In genomic region chr10:72567421-72567820, GRCh38 we compare ENCODE assay signal across 12 cellular contexts. TPM values are rescaled to one million over a fixed set of nuclear protein-coding genes. Genes with fewer than 3 reads are reported as not detected.
A peak's percentile ranks its signal among the peaks of the same experiment; 100 is the strongest.
DNase-seq lines count a peak whose midpoint lies in the region; ATAC-seq and TF ChIP-seq lines count a peak whose summit lies in the region.
"Had no signal": no experiment of that assay in that cellular context is flagged by ENCODE, and none has a peak within 500 bp of the region (broad histone marks: within the 10 kb centered on the region; RNA-seq: fewer than 3 reads in every experiment).

No MANE protein-coding gene starts in this region.

- H3K4me3 ChIP-seq in adrenal gland (no peak overlapping the region), aorta (ENCODE audit: low read length in 2 of 2) (no peak overlapping the region)
- no peak overlapping the region for H3K4me3 ChIP-seq in CD8-positive, alpha-beta T cell (ENCODE audit: low read depth, low read length)

- H3K27ac Mint-ChIP-seq in stimulated activated naive B cell treated with anti-CD40 and anti-IgM and Interleukin-4, amounts not matched to agents 10 μg/mL and 1 μg/mL and 100 μg/mL, for 72 hours = no peak overlapping the region
- no peak overlapping the region for H3K27ac Mint-ChIP-seq in CD8-positive, alpha-beta T cell
- H3K27ac Mint-ChIP-seq: activated naive CD8-positive, alpha-beta T cell treated with anti-CD3 and anti-CD28 coated beads, Interleukin-2, amount 10 ng/mL, durations not matched to agents 7 days and 5 days had no signal

- no peak overlapping the region for H3K4me3 Mint-ChIP-seq in stimulated activated naive B cell treated with anti-CD40 and anti-IgM and Interleukin-4, amounts not matched to agents 10 μg/mL and 1 μg/mL and 100 μg/mL, for 72 hours
- H3K4me3 Mint-ChIP-seq in CD8-positive, alpha-beta T cell = no peak overlapping the region
- H3K4me3 Mint-ChIP-seq: activated naive CD8-positive, alpha-beta T cell treated with anti-CD3 and anti-CD28 coated beads, Interleukin-2, amount 10 ng/mL, durations not matched to agents 7 days and 5 days had no signal

- no peak for TF ChIP-seq CTCF in adrenal gland (IDR thresholded peaks at IDR 0.05)
- no peak for TF ChIP-seq CTCF in CD8-positive, alpha-beta T cell (IDR thresholded peaks at IDR 0.05)

- H3K36me3 Mint-ChIP-seq in stimulated activated naive B cell treated with anti-CD40 and anti-IgM and Interleukin-4, amounts not matched to agents 10 μg/mL and 1 μg/mL and 100 μg/mL, for 72 hours = peaks cover 7 to 9% of the 10 kb centered on the region in 2 donors
- H3K36me3 Mint-ChIP-seq in CD8-positive, alpha-beta T cell = peaks cover 43% of the 10 kb centered on the region

- CTCF ChIA-PET in CD8-positive, alpha-beta T cell (lab: Charles Lee) = no interaction called here

- POLR2A ChIA-PET in CD8-positive, alpha-beta T cell (lab: Charles Lee) = interaction anchor here (1.2 kb wide), 1 partner anchor 54 kb away, joined by 3 read pairs; no protein-coding TSS in a partner anchor

- H3K36me3 ChIP-seq in adrenal gland (replicated peaks in 1 of 2) (peaks cover 0 to 4% of the 10 kb centered on the region in 2 donors), aorta (ENCODE audit: control insufficient read depth in 1 of 2, insufficient read depth in 2 of 2, low read length in 1 of 2) (peaks cover 0 to 3% of the 10 kb centered on the region in 2 donors)
- H3K36me3 ChIP-seq in CD8-positive, alpha-beta T cell (ENCODE audit: insufficient read depth, low read length) = peaks cover 4% of the 10 kb centered on the region

- H3K27ac ChIP-seq in adrenal gland (peak overlapping the region in 3 of 5 donors; percentile 34 to 65 (median 60)), aorta (ENCODE audit: low read depth in 1 of 2, low read length in 2 of 2) (peak overlapping the region in 1 of 2 donors; percentile 2)
- no peak overlapping the region for H3K27ac ChIP-seq in CD8-positive, alpha-beta T cell (ENCODE audit: low read depth, low read length)

- H3K4me1 Mint-ChIP-seq in stimulated activated naive B cell treated with anti-CD40 and anti-IgM and Interleukin-4, amounts not matched to agents 10 μg/mL and 1 μg/mL and 100 μg/mL, for 72 hours = peaks cover 11 to 24% of the 10 kb centered on the region in 2 donors
- peaks cover 5% of the 10 kb centered on the region for H3K4me1 Mint-ChIP-seq in CD8-positive, alpha-beta T cell (ENCODE audit: low read depth)

- DNase-seq in Right ventricle myocardium inferior (ENCODE audit: missing footprints) = no peak
- no peak for DNase-seq in cardiac septum (ENCODE audit: low spot score)
- DNase-seq in adrenal gland = peak; percentile 69 to 86 (median 84)
- peak; percentile 35 for DNase-seq in left cardiac atrium
- peak in 1 of 2 donors; percentile 58 for DNase-seq in aorta
- no peak for DNase-seq in DMS 273 (lab: John Stamatoyannopoulos, UW; ENCODE audit: unreplicated experiment)
- no peak for DNase-seq in stimulated activated naive B cell treated with anti-CD40 and anti-IgM and Interleukin-4, amounts not matched to agents 10 μg/mL and 1 μg/mL and 100 μg/mL, for 72 hours
- DNase-seq in CD8-positive, alpha-beta T cell = no peak
- DNase-seq: activated CD4-positive, alpha-beta T cell treated with anti-CD3 and anti-CD28 coated beads, Interleukin-2, amount 50 U/mL, for 48 hours; activated naive CD8-positive, alpha-beta T cell treated with anti-CD3 and anti-CD28 coated beads, Interleukin-2, amount 10 ng/mL, durations not matched to agents 7 days and 5 days; NCI-H2029; substantia nigra had no signal

- no peaks in the 10 kb centered on the region for H3K9me3 Mint-ChIP-seq in stimulated activated naive B cell treated with anti-CD40 and anti-IgM and Interleukin-4, amounts not matched to agents 10 μg/mL and 1 μg/mL and 100 μg/mL, for 72 hours
- no peaks in the 10 kb centered on the region for H3K9me3 Mint-ChIP-seq in CD8-positive, alpha-beta T cell
- H3K9me3 Mint-ChIP-seq: activated naive CD8-positive, alpha-beta T cell treated with anti-CD3 and anti-CD28 coated beads, Interleukin-2, amount 10 ng/mL, durations not matched to agents 7 days and 5 days had no signal

- 43 to 81% (median 45%) methylated on average over 3 of the region's 3 CpGs; no CpG with 5 or more reads in 1 of the 4 donors for WGBS in adrenal gland, 4 donors
- 39 to 62% methylated on average over 3 of the region's 3 CpGs for WGBS in aorta, 2 donors

- TF ChIP-seq POLR2A in adrenal gland (IDR thresholded peaks at IDR 0.05) = peak in 1 of 2 donors; percentile 12

- H3K4me1 ChIP-seq in adrenal gland (replicated peaks in 1 of 2) = peaks cover 0 to 7% of the 10 kb centered on the region in 2 donors
- no peaks in the 10 kb centered on the region for H3K4me1 ChIP-seq in aorta (ENCODE audit: control insufficient read depth in 1 of 2, insufficient read depth in 2 of 2, low read length in 2 of 2)
- no peaks in the 10 kb centered on the region for H3K4me1 ChIP-seq in CD8-positive, alpha-beta T cell (ENCODE audit: insufficient read depth, low read length)

- ATAC-seq in Right ventricle myocardium inferior = peak; percentile 62
- peak; percentile 94 to 96 for ATAC-seq in left cardiac atrium
- ATAC-seq in aorta (ENCODE audit: low FRiP score) = peak; percentile 60
- no peak for ATAC-seq in stimulated activated naive B cell treated with anti-CD40 and anti-IgM and Interleukin-4, amounts not matched to agents 10 μg/mL and 1 μg/mL and 100 μg/mL, for 72 hours (replicated peaks)
- ATAC-seq in CD8-positive, alpha-beta T cell = no peak

- H3K27me3 ChIP-seq in adrenal gland (no peaks in the 10 kb centered on the region), aorta (ENCODE audit: control insufficient read depth in 1 of 2, insufficient read depth in 2 of 2, low read length in 1 of 2) (no peaks in the 10 kb centered on the region)
- no peaks in the 10 kb centered on the region for H3K27me3 ChIP-seq in CD8-positive, alpha-beta T cell (ENCODE audit: insufficient read depth, low read length)

- H3K27me3 Mint-ChIP-seq in stimulated activated naive B cell treated with anti-CD40 and anti-IgM and Interleukin-4, amounts not matched to agents 10 μg/mL and 1 μg/mL and 100 μg/mL, for 72 hours = no peaks in the 10 kb centered on the region
- H3K27me3 Mint-ChIP-seq in CD8-positive, alpha-beta T cell (ENCODE audit: low read depth) = no peaks in the 10 kb centered on the region
- H3K27me3 Mint-ChIP-seq: activated naive CD8-positive, alpha-beta T cell treated with anti-CD3 and anti-CD28 coated beads, Interleukin-2, amount 10 ng/mL, durations not matched to agents 7 days and 5 days had no signal

- intact Hi-C loops in Right ventricle myocardium inferior (cut with DNase I) = no loop called here
- intact Hi-C loops in cardiac septum (cut with DNase I) = no loop called here
- intact Hi-C loops in adrenal gland (cut with DNase I) = no loop called here
- intact Hi-C loops in left cardiac atrium (cut with DNase I) = no loop called here
- intact Hi-C loops in aorta (cut with DNase I) = no loop called here
- intact Hi-C loops in CD8-positive, alpha-beta T cell (cut with DNase I, micrococcal nuclease) = loop anchor here (5.0 to 10.0 kb wide), 2 partner anchors 203 to 205 kb away; no protein-coding TSS in a partner anchor

- no peaks in the 10 kb centered on the region for H3K9me3 ChIP-seq in adrenal gland (replicated peaks in 1 of 3)
- H3K9me3 ChIP-seq in aorta (ENCODE audit: control insufficient read depth, low read length) = no peaks in the 10 kb centered on the region
- no peaks in the 10 kb centered on the region for H3K9me3 ChIP-seq in CD8-positive, alpha-beta T cell (ENCODE audit: low read length)

RNA-seq across cellular contexts. Expression of gene MICU1, which starts 58.5 kb away (rescaled TPM):
- total RNA-seq in Right ventricle myocardium inferior (49.0 TPM), cardiac septum (43.2 TPM), adrenal gland (100 to 1,000 TPM in 2 of 8 donors, 10 to 100 TPM in 6; 69.7 to 122 (median 92.1) TPM), left cardiac atrium (10 to 100 TPM; 41.0 to 44.8 TPM), aorta (10 to 100 TPM; 39.5 to 40.7 TPM)
- polyA plus RNA-seq in adrenal gland (100 to 1,000 TPM in 1 of 3 donors, 10 to 100 TPM in 2; 56.5 to 102 (median 89.6) TPM), aorta (10 to 100 TPM; 23.7 to 35.5 TPM)
- 10 to 100 TPM in 1 of 2 experiments, 1 to 10 TPM in 1; 8.2 to 11.3 TPM for total RNA-seq in CD8-positive, alpha-beta T cell

Comparison
In these comparisons a context has a peak if more than half of its experiments do, and no peak if none do; other contexts are left out.
1. DNase-seq: peak in adrenal gland (7 of 7) and left cardiac atrium (single experiment); none in Right ventricle myocardium inferior (single experiment), cardiac septum (single experiment), DMS 273 (single experiment), stimulated activated naive B cell treated with anti-CD40 and anti-IgM and Interleukin-4, amounts not matched to agents 10 μg/mL and 1 μg/mL and 100 μg/mL, for 72 hours (single experiment) and CD8-positive, alpha-beta T cell (0 of 7).
2. ATAC-seq: peak in Right ventricle myocardium inferior (single experiment), left cardiac atrium (2 of 2) and aorta (single experiment); none in stimulated activated naive B cell treated with anti-CD40 and anti-IgM and Interleukin-4, amounts not matched to agents 10 μg/mL and 1 μg/mL and 100 μg/mL, for 72 hours (0 of 2) and CD8-positive, alpha-beta T cell (single experiment).
3. intact Hi-C loops: an anchor here in CD8-positive, alpha-beta T cell (5.0 to 10.0 kb wide); none called in Right ventricle myocardium inferior, cardiac septum, adrenal gland, left cardiac atrium and aorta.